In the genomic region with DNA sequence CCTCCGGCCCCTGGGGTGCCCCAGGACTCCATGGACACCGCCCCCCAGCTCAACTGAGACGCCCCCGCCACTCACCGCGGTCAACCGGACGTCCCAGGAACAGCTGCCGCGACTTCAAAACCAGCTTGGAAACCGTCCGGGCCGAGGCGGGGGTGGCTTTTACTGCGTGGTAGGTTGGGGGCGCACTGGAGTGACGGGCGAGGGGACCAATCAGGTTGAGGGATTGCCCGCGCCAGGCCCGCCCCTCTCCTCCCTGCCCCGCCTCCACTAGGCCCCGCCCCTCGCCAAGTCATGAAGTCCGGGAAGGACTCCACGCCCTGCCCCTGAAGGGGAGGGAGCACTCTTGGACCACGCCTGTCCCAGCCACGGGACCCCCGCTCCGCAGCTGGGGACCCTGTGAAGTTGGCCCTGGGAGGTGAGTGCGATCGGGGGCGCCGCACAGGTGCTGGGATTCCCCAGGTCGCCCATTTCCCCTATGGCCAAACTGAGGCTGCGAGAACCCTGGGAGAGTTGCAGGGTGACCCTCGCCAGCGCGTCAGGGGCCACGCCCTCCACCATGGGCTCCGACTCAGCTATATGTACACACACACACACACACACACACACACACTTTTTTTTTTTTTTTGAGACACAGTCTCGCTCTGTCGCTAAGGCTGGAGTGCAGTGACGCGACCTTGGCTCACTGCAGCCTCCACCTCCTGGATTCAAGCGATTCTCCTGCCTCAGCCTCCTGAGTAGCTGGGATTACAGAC, we compare ENCODE assay signal across 1 cellular context.
TF ChIP-seq lines count a peak whose summit lies in the region.

A gene with protein sequence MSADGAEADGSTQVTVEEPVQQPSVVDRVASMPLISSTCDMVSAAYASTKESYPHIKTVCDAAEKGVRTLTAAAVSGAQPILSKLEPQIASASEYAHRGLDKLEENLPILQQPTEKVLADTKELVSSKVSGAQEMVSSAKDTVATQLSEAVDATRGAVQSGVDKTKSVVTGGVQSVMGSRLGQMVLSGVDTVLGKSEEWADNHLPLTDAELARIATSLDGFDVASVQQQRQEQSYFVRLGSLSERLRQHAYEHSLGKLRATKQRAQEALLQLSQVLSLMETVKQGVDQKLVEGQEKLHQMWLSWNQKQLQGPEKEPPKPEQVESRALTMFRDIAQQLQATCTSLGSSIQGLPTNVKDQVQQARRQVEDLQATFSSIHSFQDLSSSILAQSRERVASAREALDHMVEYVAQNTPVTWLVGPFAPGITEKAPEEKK (minus strand): TSS at position 134 of the 752 bp plus-strand sequence. CDS start 6,273 bp downstream, outside the sequence.

TF ChIP-seq in HEK293, 187 proteins besides CTCF, POLR2A, EP300 and RAD21 (continued from another document):
- TF ChIP-seq, protein P1, sequence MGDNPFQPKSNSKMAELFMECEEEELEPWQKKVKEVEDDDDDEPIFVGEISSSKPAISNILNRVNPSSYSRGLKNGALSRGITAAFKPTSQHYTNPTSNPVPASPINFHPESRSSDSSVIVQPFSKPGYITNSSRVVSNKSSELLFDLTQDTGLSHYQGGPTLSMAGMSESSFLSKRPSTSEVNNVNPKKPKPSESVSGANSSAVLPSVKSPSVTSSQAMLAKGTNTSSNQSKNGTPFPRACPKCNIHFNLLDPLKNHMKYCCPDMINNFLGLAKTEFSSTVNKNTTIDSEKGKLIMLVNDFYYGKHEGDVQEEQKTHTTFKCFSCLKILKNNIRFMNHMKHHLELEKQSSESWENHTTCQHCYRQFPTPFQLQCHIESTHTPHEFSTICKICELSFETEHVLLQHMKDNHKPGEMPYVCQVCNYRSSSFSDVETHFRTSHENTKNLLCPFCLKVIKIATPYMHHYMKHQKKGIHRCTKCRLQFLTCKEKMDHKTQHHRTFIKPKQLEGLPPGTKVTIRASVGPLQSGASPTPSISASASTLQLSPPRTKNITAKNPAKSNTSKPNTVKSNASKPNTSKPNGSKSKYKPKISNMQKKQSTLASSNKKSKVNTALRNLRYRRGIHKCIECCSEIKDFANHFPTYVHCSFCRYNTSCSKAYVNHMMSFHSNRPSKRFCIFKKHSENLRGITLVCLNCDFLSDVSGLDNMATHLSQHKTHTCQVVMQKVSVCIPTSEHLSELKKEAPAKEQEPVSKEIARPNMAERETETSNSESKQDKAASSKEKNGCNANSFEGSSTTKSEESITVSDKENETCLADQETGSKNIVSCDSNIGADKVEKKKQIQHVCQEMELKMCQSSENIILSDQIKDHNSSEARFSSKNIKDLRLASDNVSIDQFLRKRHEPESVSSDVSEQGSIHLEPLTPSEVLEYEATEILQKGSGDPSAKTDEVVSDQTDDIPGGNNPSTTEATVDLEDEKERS (tag by site-specific recombination; IDR thresholded peaks at IDR 0.05): peak; percentile 86; the same call in 1 of the 2 replicates
- no peak; the same call in 1 of the 2 replicates for TF ChIP-seq KLF10 (tag by site-specific recombination; IDR thresholded peaks at IDR 0.05)
